ENCODE assay signal across 1 cellular context in genomic region chr2:197360744-197361156, GRCh38.
TF ChIP-seq lines count a peak whose summit lies in the region.

No MANE protein-coding gene starts in this region.

TF ChIP-seq in GM12878, 131 proteins besides CTCF, POLR2A, EP300 and RAD21 (continued from another document):
- TF ChIP-seq SMC3 (IDR thresholded peaks at IDR 0.05; ENCODE audit: borderline replicate concordance, low read length) (no peak), RAD51 (IDR thresholded peaks at IDR 0.05) (no peak), ETV6 (conservative IDR thresholded peaks at IDR 0.05 in 1 of 2, IDR thresholded peaks at IDR 0.05 in 1 of 2; ENCODE audit: borderline replicate concordance in 1 of 2, low read depth in 1 of 2) (peak in 1 of 2 experiments; percentile 18; a peak in 1 of 4 replicates), SP1 (IDR thresholded peaks at IDR 0.05; ENCODE audit: low read depth, low read length) (no peak), ZNF24 (IDR thresholded peaks at IDR 0.05) (no peak), GATAD2B (conservative IDR thresholded peaks at IDR 0.05; ENCODE audit: low read depth) (no peak), CEBPB (IDR thresholded peaks at IDR 0.05; ENCODE audit: borderline replicate concordance in 1 of 2, low read depth in 2 of 2, low read length in 2 of 2) (no peak; a peak in 1 of 4 replicates), RFX5 (IDR thresholded peaks at IDR 0.05; ENCODE audit: low read depth, low read length) (no peak), IKZF2 (IDR thresholded peaks at IDR 0.05) (peak in 1 of 2 experiments; percentile 72; a peak in 3 of 4 replicates), CREB1 (IDR thresholded peaks at IDR 0.05; ENCODE audit: low read depth) (no peak), PAX5 (IDR thresholded peaks at IDR 0.05; ENCODE audit: borderline replicate concordance, low read depth, low read length) (no peak), POLR2AphosphoS2 (IDR thresholded peaks at IDR 0.05; ENCODE audit: low read depth, low read length) (no peak), BHLHE40 (IDR thresholded peaks at IDR 0.05; ENCODE audit: borderline replicate concordance in 1 of 2, low read depth in 2 of 2, low read length in 1 of 2) (0 out of 4 replicates have a peak, but pooled peaks of 1 of the 2 experiments have one; percentile 21), NKRF (conservative IDR thresholded peaks at IDR 0.05) (no peak), E2F4 (IDR thresholded peaks at IDR 0.05; ENCODE audit: low read depth, low read length) (no peak), GABPA (IDR thresholded peaks at IDR 0.05; ENCODE audit: low read depth) (peak; percentile 37; the same call in 1 of the 2 replicates), HDAC2 (IDR thresholded peaks at IDR 0.05) (no peak), TBL1XR1 (IDR thresholded peaks at IDR 0.05; ENCODE audit: low read depth, low read length) (no peak), YBX1 (IDR thresholded peaks at IDR 0.05) (no peak), IKZF1 (conservative IDR thresholded peaks at IDR 0.05) (peak; percentile 38; the same call in 1 of the 2 replicates), KAT2A (conservative IDR thresholded peaks at IDR 0.05; ENCODE audit: control insufficient read depth, low read depth, low read length) (no peak), NRF1 (conservative IDR thresholded peaks at IDR 0.05; ENCODE audit: low read depth, low read length) (no peak)
- TF ChIP-seq, protein P1, sequence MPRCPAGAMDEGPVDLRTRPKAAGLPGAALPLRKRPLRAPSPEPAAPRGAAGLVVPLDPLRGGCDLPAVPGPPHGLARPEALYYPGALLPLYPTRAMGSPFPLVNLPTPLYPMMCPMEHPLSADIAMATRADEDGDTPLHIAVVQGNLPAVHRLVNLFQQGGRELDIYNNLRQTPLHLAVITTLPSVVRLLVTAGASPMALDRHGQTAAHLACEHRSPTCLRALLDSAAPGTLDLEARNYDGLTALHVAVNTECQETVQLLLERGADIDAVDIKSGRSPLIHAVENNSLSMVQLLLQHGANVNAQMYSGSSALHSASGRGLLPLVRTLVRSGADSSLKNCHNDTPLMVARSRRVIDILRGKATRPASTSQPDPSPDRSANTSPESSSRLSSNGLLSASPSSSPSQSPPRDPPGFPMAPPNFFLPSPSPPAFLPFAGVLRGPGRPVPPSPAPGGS (IDR thresholded peaks at IDR 0.05; ENCODE audit: borderline replicate concordance, insufficient read depth, low read depth, low read length, poor library complexity, severe bottlenecking) = no peak
- TF ChIP-seq, protein P2, sequence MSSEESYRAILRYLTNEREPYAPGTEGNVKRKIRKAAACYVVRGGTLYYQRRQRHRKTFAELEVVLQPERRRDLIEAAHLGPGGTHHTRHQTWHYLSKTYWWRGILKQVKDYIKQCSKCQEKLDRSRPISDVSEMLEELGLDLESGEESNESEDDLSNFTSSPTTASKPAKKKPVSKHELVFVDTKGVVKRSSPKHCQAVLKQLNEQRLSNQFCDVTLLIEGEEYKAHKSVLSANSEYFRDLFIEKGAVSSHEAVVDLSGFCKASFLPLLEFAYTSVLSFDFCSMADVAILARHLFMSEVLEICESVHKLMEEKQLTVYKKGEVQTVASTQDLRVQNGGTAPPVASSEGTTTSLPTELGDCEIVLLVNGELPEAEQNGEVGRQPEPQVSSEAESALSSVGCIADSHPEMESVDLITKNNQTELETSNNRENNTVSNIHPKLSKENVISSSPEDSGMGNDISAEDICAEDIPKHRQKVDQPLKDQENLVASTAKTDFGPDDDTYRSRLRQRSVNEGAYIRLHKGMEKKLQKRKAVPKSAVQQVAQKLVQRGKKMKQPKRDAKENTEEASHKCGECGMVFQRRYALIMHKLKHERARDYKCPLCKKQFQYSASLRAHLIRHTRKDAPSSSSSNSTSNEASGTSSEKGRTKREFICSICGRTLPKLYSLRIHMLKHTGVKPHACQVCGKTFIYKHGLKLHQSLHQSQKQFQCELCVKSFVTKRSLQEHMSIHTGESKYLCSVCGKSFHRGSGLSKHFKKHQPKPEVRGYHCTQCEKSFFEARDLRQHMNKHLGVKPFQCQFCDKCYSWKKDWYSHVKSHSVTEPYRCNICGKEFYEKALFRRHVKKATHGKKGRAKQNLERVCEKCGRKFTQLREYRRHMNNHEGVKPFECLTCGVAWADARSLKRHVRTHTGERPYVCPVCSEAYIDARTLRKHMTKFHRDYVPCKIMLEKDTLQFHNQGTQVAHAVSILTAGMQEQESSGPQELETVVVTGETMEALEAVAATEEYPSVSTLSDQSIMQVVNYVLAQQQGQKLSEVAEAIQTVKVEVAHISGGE (CRISPR knock-in tag; IDR thresholded peaks at IDR 0.05) = no peak
- TF ChIP-seq, protein P3, sequence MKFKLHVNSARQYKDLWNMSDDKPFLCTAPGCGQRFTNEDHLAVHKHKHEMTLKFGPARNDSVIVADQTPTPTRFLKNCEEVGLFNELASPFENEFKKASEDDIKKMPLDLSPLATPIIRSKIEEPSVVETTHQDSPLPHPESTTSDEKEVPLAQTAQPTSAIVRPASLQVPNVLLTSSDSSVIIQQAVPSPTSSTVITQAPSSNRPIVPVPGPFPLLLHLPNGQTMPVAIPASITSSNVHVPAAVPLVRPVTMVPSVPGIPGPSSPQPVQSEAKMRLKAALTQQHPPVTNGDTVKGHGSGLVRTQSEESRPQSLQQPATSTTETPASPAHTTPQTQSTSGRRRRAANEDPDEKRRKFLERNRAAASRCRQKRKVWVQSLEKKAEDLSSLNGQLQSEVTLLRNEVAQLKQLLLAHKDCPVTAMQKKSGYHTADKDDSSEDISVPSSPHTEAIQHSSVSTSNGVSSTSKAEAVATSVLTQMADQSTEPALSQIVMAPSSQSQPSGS (IDR thresholded peaks at IDR 0.05; ENCODE audit: low read length) = peak; percentile 67
TF ChIP-seq in GM12878: peak in this region for 20.
